Comparison of ENCODE assay signal across 11 cellular contexts in genomic region chr2:14424478-14425390, GRCh38.
DNase-seq lines count a peak whose midpoint lies in the region; ATAC-seq and TF ChIP-seq lines count a peak whose summit lies in the region.
"Had no signal": no experiment of that assay in that cellular context is flagged by ENCODE, and none has a peak within 500 bp of the region (broad histone marks: within the 10 kb centered on the region; RNA-seq: fewer than 3 reads in every experiment).

No MANE protein-coding gene starts in this region.

- CTCF ChIA-PET in activated CD8-positive, alpha-beta memory T cell treated with anti-CD3 and anti-CD28 coated beads, Interleukin-2, amount 10 ng/mL, durations not matched to agents 7 days and 5 days (lab: Charles Lee) = no interaction called here

- no peaks in the 10 kb centered on the region for H3K4me1 Mint-ChIP-seq in activated CD8-positive, alpha-beta memory T cell treated with anti-CD3 and anti-CD28 coated beads, Interleukin-2, amount 10 ng/mL, durations not matched to agents 7 days and 5 days

- peak overlapping the region in 1 of 2 donors; percentile 27 for H3K9ac ChIP-seq in colonic mucosa (ENCODE audit: low read depth in 2 of 2, low read length in 2 of 2)

- peaks cover 3% of the 10 kb centered on the region for H3K4me1 ChIP-seq in colonic mucosa
- H3K4me1 ChIP-seq: thyroid gland had no signal

- H3K27ac Mint-ChIP-seq in activated CD8-positive, alpha-beta memory T cell treated with anti-CD3 and anti-CD28 coated beads, Interleukin-2, amount 10 ng/mL, durations not matched to agents 7 days and 5 days = no peak overlapping the region
- H3K27ac Mint-ChIP-seq: activated naive CD8-positive, alpha-beta T cell had no signal

- H3K27ac ChIP-seq in colonic mucosa = peak overlapping the region; percentile 73
- H3K27ac ChIP-seq: thyroid gland had no signal

- peaks cover 2% of the 10 kb centered on the region for H3K9me3 Mint-ChIP-seq in activated CD8-positive, alpha-beta memory T cell treated with anti-CD3 and anti-CD28 coated beads, Interleukin-2, amount 10 ng/mL, durations not matched to agents 7 days and 5 days (ENCODE audit: low read depth)

- no peaks in the 10 kb centered on the region for H3K9me3 ChIP-seq in colonic mucosa
- H3K9me3 ChIP-seq: thyroid gland had no signal

- DNase-seq in colonic mucosa (no peak), NCI-H524 treated with DMSO at 0.1 percent for 48 hours (lab: John Stamatoyannopoulos, UW) (no peak), AG20443 (ENCODE audit: low spot score) (no peak), NCI-H2029 treated with DMSO at 0.1 percent for 48 hours (lab: John Stamatoyannopoulos, UW) (no peak)
- DNase-seq in activated CD8-positive, alpha-beta memory T cell treated with anti-CD3 and anti-CD28 coated beads, Interleukin-2, amount 10 ng/mL, durations not matched to agents 7 days and 5 days = no peak
- DNase-seq: retina, thyroid gland had no signal

- no peak overlapping the region for H3K4me3 Mint-ChIP-seq in activated CD8-positive, alpha-beta memory T cell treated with anti-CD3 and anti-CD28 coated beads, Interleukin-2, amount 10 ng/mL, durations not matched to agents 7 days and 5 days
- H3K4me3 Mint-ChIP-seq: activated naive CD8-positive, alpha-beta T cell had no signal

- no peak for TF ChIP-seq CTCF in colonic mucosa (IDR thresholded peaks at IDR 0.05)

- no peaks in the 10 kb centered on the region for H3K27me3 Mint-ChIP-seq in activated CD8-positive, alpha-beta memory T cell treated with anti-CD3 and anti-CD28 coated beads, Interleukin-2, amount 10 ng/mL, durations not matched to agents 7 days and 5 days
- H3K27me3 Mint-ChIP-seq: activated naive CD8-positive, alpha-beta T cell had no signal

- ATAC-seq in GM18520 (IDR thresholded peaks at IDR 0.05; ENCODE audit: unreplicated experiment) = peak; percentile 49
- peak; percentile 69 for ATAC-seq in GM21619 (IDR thresholded peaks at IDR 0.05; ENCODE audit: unreplicated experiment)
- peak; percentile 48 for ATAC-seq in HG03066 (IDR thresholded peaks at IDR 0.05; ENCODE audit: low read depth, unreplicated experiment)
- no peak for ATAC-seq in activated CD8-positive, alpha-beta memory T cell treated with anti-CD3 and anti-CD28 coated beads, Interleukin-2, amount 10 ng/mL, durations not matched to agents 7 days and 5 days

- intact Hi-C loops in colonic mucosa (cut with DNase I) = loop anchor here (5.0 kb wide), 1 partner anchor 203 kb away; no protein-coding TSS in a partner anchor

- no peaks in the 10 kb centered on the region for H3K36me3 ChIP-seq in colonic mucosa
- H3K36me3 ChIP-seq: thyroid gland had no signal

- no peaks in the 10 kb centered on the region for H3K36me3 Mint-ChIP-seq in activated CD8-positive, alpha-beta memory T cell treated with anti-CD3 and anti-CD28 coated beads, Interleukin-2, amount 10 ng/mL, durations not matched to agents 7 days and 5 days
- H3K36me3 Mint-ChIP-seq: activated naive CD8-positive, alpha-beta T cell had no signal

- no peaks in the 10 kb centered on the region for H3K27me3 ChIP-seq in colonic mucosa
- H3K27me3 ChIP-seq: thyroid gland had no signal

- no peak overlapping the region for H3K4me3 ChIP-seq in colonic mucosa
- H3K4me3 ChIP-seq: thyroid gland had no signal
